In genomic region chr22:36304429-36304828, GRCh38 we compare ENCODE assay signal across 12 cellular contexts. TPM values are rescaled to one million over a fixed set of nuclear protein-coding genes. Genes with fewer than 3 reads are reported as not detected.
DNase-seq lines count a peak whose midpoint lies in the region; ATAC-seq and TF ChIP-seq lines count a peak whose summit lies in the region.
"Had no signal": no experiment of that assay in that cellular context is flagged by ENCODE, and none has a peak within 500 bp of the region (broad histone marks: within the 10 kb centered on the region; RNA-seq: fewer than 3 reads in every experiment).

No MANE protein-coding gene starts in this region.

- H3K9me3 ChIP-seq in PC-9 (ENCODE audit: insufficient read depth, low read depth), result no peaks in the 10 kb centered on the region
- H3K9me3 ChIP-seq in gastrocnemius medialis, result no peaks in the 10 kb centered on the region
- H3K9me3 ChIP-seq: psoas muscle, SJSA1 had no signal

- H3K36me3 ChIP-seq in PC-9 (ENCODE audit: low read depth) (peaks cover 78% of the 10 kb centered on the region), gastrocnemius medialis (peaks cover 9 to 99% of the 10 kb centered on the region in 2 donors)

- no peak for TF ChIP-seq CTCF in Calu3 (IDR thresholded peaks at IDR 0.05; ENCODE audit: unreplicated experiment)
- TF ChIP-seq CTCF in PC-9 (conservative IDR thresholded peaks at IDR 0.05), result no peak
- TF ChIP-seq CTCF in gastrocnemius medialis (IDR thresholded peaks at IDR 0.05 in 4 of 5, conservative IDR thresholded peaks at IDR 0.05 in 1 of 5), result no peak
- no peak for TF ChIP-seq CTCF in foreskin fibroblast (IDR thresholded peaks at IDR 0.05; ENCODE audit: low read depth, low read length)

- peaks cover 30% of the 10 kb centered on the region for H3K4me1 ChIP-seq in PC-9 (replicated peaks; ENCODE audit: insufficient read depth)
- no peaks in the 10 kb centered on the region for H3K4me1 ChIP-seq in gastrocnemius medialis
- H3K4me1 ChIP-seq: psoas muscle had no signal

- intact Hi-C loops in Calu3 (cut with micrococcal nuclease; ENCODE audit: unreplicated experiment) (no loop called here), PC-9 (cut with micrococcal nuclease; ENCODE audit: unreplicated experiment) (loop anchor here (5.0 kb wide), 1 partner anchor 48 kb away; no protein-coding TSS in a partner anchor), gastrocnemius medialis (cut with DNase I; ENCODE audit: low total_unique reads) (no loop called here)

- no peaks in the 10 kb centered on the region for H3K27me3 Mint-ChIP-seq in Calu3 (ENCODE audit: unreplicated experiment)

- H3K36me3 Mint-ChIP-seq in Calu3 (ENCODE audit: insufficient read depth, unreplicated experiment), result peaks cover 86% of the 10 kb centered on the region

- H3K27ac ChIP-seq in PC-9 (peak overlapping the region; percentile 37), epithelial cell of prostate (peak overlapping the region; percentile 35), gastrocnemius medialis (peak overlapping the region in 3 of 4 donors; percentile 3 to 37 (median 29))
- H3K27ac ChIP-seq: psoas muscle, SJSA1 had no signal

- H3F3A ChIP-seq in PC-9 (ENCODE audit: insufficient read depth, low read depth), result peaks cover 97% of the 10 kb centered on the region

- H2AFZ ChIP-seq in PC-9, result no peak overlapping the region

- H3K9me2 ChIP-seq in PC-9 (ENCODE audit: insufficient read depth), result no peaks in the 10 kb centered on the region

- no peak overlapping the region for H3K4me2 ChIP-seq in PC-9

- peaks cover 8% of the 10 kb centered on the region for H3K4me1 Mint-ChIP-seq in Calu3 (ENCODE audit: low read depth, unreplicated experiment)
- H3K4me1 Mint-ChIP-seq: CD14-positive monocyte had no signal

- in situ Hi-C loops in gastrocnemius medialis (cut with MboI; ENCODE audit: low sequenced_read_pairs in 4 of 4), result no loop called here

- H3K4me3 ChIP-seq in PC-9, result no peak overlapping the region
- H3K4me3 ChIP-seq in gastrocnemius medialis, result no peak overlapping the region
- H3K4me3 ChIP-seq in foreskin fibroblast (ENCODE audit: low read depth in 1 of 2, low read length in 2 of 2), result no peak overlapping the region
- H3K4me3 ChIP-seq: psoas muscle, SJSA1 had no signal

- peaks cover 40% of the 10 kb centered on the region for H3K79me2 ChIP-seq in PC-9 (ENCODE audit: low read depth)

- CTCF ChIA-PET in Calu3 (lab: Charles Lee), result no interaction called here
- CTCF ChIA-PET in PC-9 (lab: Charles Lee), result interaction anchor here (1.1 kb wide), 1 partner anchor 66 kb away, joined by 3 read pairs; no protein-coding TSS in a partner anchor

- ATAC-seq in gastrocnemius medialis, result no peak
- ATAC-seq in HG03196 (IDR thresholded peaks at IDR 0.05; ENCODE audit: unreplicated experiment), result no peak
- ATAC-seq: psoas muscle had no signal

- DNase-seq in Calu3 (no peak), PC-9 (peak in 1 of 2 experiments; percentile 68), epithelial cell of prostate (ENCODE audit: low read depth, low spot score) (no peak), gastrocnemius medialis (no peak), foreskin fibroblast (no peak)
- no peak for DNase-seq in central memory CD4-positive, alpha-beta T cell
- DNase-seq: activated CD8-positive, alpha-beta memory T cell treated with anti-CD3 and anti-CD28 coated beads for 24 hours; MM.1S; psoas muscle had no signal

- no peaks in the 10 kb centered on the region for H3K9me3 Mint-ChIP-seq in Calu3 (ENCODE audit: low read depth, unreplicated experiment)

- BruUV-seq in Calu3 (replicated peaks; lab: Mats Ljungman, UMichigan) (no TSS peak), PC-9 (replicated peaks; lab: Mats Ljungman, UMichigan) (TSS peak; percentile 75)

- no peak overlapping the region for H3K4me3 Mint-ChIP-seq in Calu3 (ENCODE audit: low read depth, unreplicated experiment)
- H3K4me3 Mint-ChIP-seq: CD14-positive monocyte had no signal

- peak overlapping the region; percentile 76 for H3K27ac Mint-ChIP-seq in Calu3 (ENCODE audit: unreplicated experiment)

- H3K27me3 ChIP-seq in PC-9 (ENCODE audit: insufficient read depth, low read depth) (no peaks in the 10 kb centered on the region), gastrocnemius medialis (no peaks in the 10 kb centered on the region)
- H3K27me3 ChIP-seq: SJSA1 had no signal

- POLR2A ChIA-PET in PC-9 (lab: Charles Lee; ENCODE audit: unreplicated experiment), result interaction anchor here (0.6 kb wide), 4 partner anchors 39 to 180 kb away, joined by 3 to 4 read pairs (median 4); partner anchors contain the start of genes MYH9 and TXN2

- TF ChIP-seq POLR2A in gastrocnemius medialis (IDR thresholded peaks at IDR 0.05), result no peak

- peaks cover 81% of the 10 kb centered on the region for H4K20me1 ChIP-seq in PC-9 (ENCODE audit: insufficient read depth)

RNA-seq across cellular contexts. Expression of gene APOL1, which starts 51.5 kb away (rescaled TPM):
- 313 and 501 TPM in 2 replicates for total RNA-seq in Calu3 (2022)
- 27.0 and 33.0 TPM in 2 replicates for total RNA-seq in PC-9 (2021)
- 10 to 100 TPM in 1 of 4 donors, 1 to 10 TPM in 2, under 1 TPM in 1; 0.87 to 11.1 (median 6.2) TPM for total RNA-seq in gastrocnemius medialis
